ENCODE assay signal across 7 cellular contexts in genomic region chr10:45409347-45409746, GRCh38. TPM values are rescaled to one million over a fixed set of nuclear protein-coding genes. Genes with fewer than 3 reads are reported as not detected.
DNase-seq lines count a peak whose midpoint lies in the region; TF ChIP-seq lines count a peak whose summit lies in the region.
"Not testable (repeated sequence)": the region's sequence is repeated elsewhere in the genome, so short reads cannot be mapped to it uniquely, and the experiment has no call there.

No MANE protein-coding gene starts in this region.

- peak overlapping the region; percentile 3; the same call in 1 of the 2 replicates for H3K9ac ChIP-seq in MM.1S (ENCODE audit: low read length)
- not testable (repeated sequence) for H3K9ac ChIP-seq in endodermal cell (ENCODE audit: extremely low read depth, low read length, poor library complexity, severe bottlenecking); skeletal muscle tissue (ENCODE audit: low read depth in 1 of 3, low read length in 3 of 3); subcutaneous abdominal adipose tissue (ENCODE audit: low read length in 5 of 5)

- not testable (repeated sequence) for TF ChIP-seq CTCF in MM.1S (IDR thresholded peaks at IDR 0.05; ENCODE audit: low read length); endodermal cell (conservative IDR thresholded peaks at IDR 0.05); nephron progenitor cell (IDR thresholded peaks at IDR 0.05)

- H3K4me3 Mint-ChIP-seq in CD8-positive, alpha-beta memory T cell; activated naive CD4-positive, alpha-beta T cell treated with anti-CD3 and anti-CD28 coated beads, Interleukin-2, amount 10 ng/mL, durations not matched to agents 7 days and 5 days; endodermal cell; nephron progenitor cell: not testable (repeated sequence)

- peak overlapping the region; percentile 32; the same call in 1 of the 2 replicates for H2AFZ ChIP-seq in MM.1S (ENCODE audit: low read length)

- H4K20me1 ChIP-seq in MM.1S (ENCODE audit: insufficient read depth, low read length), result not testable (repeated sequence)

- CTCF ChIA-PET in CD8-positive, alpha-beta memory T cell (lab: Charles Lee); activated naive CD4-positive, alpha-beta T cell treated with anti-CD3 and anti-CD28 coated beads, Interleukin-2, amount 10 ng/mL, durations not matched to agents 7 days and 5 days (lab: Charles Lee): not testable (repeated sequence)

- H3K27me3 ChIP-seq in CD8-positive, alpha-beta memory T cell (ENCODE audit: insufficient read depth, low read length, poor library complexity, severe bottlenecking); MM.1S (replicated peaks; ENCODE audit: insufficient read depth, low read length); endodermal cell (ENCODE audit: control insufficient read depth, insufficient read depth, low read length, poor library complexity, severe bottlenecking); subcutaneous abdominal adipose tissue (ENCODE audit: control insufficient read depth in 5 of 5, insufficient read depth in 4 of 5, low read length in 5 of 5): not testable (repeated sequence)
- H3K27me3 ChIP-seq in skeletal muscle tissue (ENCODE audit: control insufficient read depth in 3 of 3, insufficient read depth in 3 of 3, low read length in 3 of 3), result peaks cover 5 to 15% (median 11%) of the 10 kb centered on the region in 3 donors

- H3K4me1 ChIP-seq in CD8-positive, alpha-beta memory T cell (ENCODE audit: insufficient read depth, low read length); endodermal cell (ENCODE audit: control insufficient read depth, insufficient read depth, low read length); skeletal muscle tissue (ENCODE audit: control insufficient read depth in 3 of 3, insufficient read depth in 3 of 3, low read length in 3 of 3): not testable (repeated sequence)
- peaks cover 12% of the 10 kb centered on the region for H3K4me1 ChIP-seq in MM.1S (ENCODE audit: low read length)
- peaks cover 0 to 13% (median 0%) of the 10 kb centered on the region in 5 donors for H3K4me1 ChIP-seq in subcutaneous abdominal adipose tissue (ENCODE audit: control insufficient read depth in 5 of 5, insufficient read depth in 5 of 5, low read length in 5 of 5)

- not testable (repeated sequence) for H3K4me1 Mint-ChIP-seq in CD8-positive, alpha-beta memory T cell; activated naive CD4-positive, alpha-beta T cell treated with anti-CD3 and anti-CD28 coated beads, Interleukin-2, amount 10 ng/mL, durations not matched to agents 7 days and 5 days; nephron progenitor cell
- peaks cover 27% of the 10 kb centered on the region for H3K4me1 Mint-ChIP-seq in endodermal cell

- not testable (repeated sequence) for H3F3A ChIP-seq in MM.1S (ENCODE audit: insufficient read depth, low read length)

- not testable (repeated sequence) for DNase-seq in CD8-positive, alpha-beta memory T cell; MM.1S; activated naive CD4-positive, alpha-beta T cell treated with anti-CD3 and anti-CD28 coated beads, Interleukin-2, amount 10 ng/mL, durations not matched to agents 7 days and 5 days; endodermal cell; nephron progenitor cell

- H3K9me3 ChIP-seq in CD8-positive, alpha-beta memory T cell (ENCODE audit: low read length); MM.1S (replicated peaks; ENCODE audit: insufficient read depth, low read length); skeletal muscle tissue (ENCODE audit: control insufficient read depth in 3 of 3, low read length in 3 of 3); subcutaneous abdominal adipose tissue (ENCODE audit: control insufficient read depth in 5 of 5, low read length in 5 of 5): not testable (repeated sequence)
- H3K9me3 ChIP-seq in endodermal cell (ENCODE audit: control insufficient read depth, low read length), result peaks cover 23% of the 10 kb centered on the region

- H3K4me2 ChIP-seq in MM.1S (ENCODE audit: low read depth, low read length), result peak overlapping the region; percentile 18; the same call in 1 of the 2 replicates

- not testable (repeated sequence) for H3K79me2 ChIP-seq in MM.1S (ENCODE audit: low read length)

- H3K36me3 Mint-ChIP-seq in CD8-positive, alpha-beta memory T cell; activated naive CD4-positive, alpha-beta T cell treated with anti-CD3 and anti-CD28 coated beads, Interleukin-2, amount 10 ng/mL, durations not matched to agents 7 days and 5 days; endodermal cell (ENCODE audit: low read depth); nephron progenitor cell (ENCODE audit: low read depth): not testable (repeated sequence)

- not testable (repeated sequence) for H3K36me3 ChIP-seq in CD8-positive, alpha-beta memory T cell (ENCODE audit: insufficient read depth, low read length); MM.1S (replicated peaks; ENCODE audit: insufficient read depth, low read length); endodermal cell (ENCODE audit: control insufficient read depth, insufficient read depth, low read length); skeletal muscle tissue (ENCODE audit: control insufficient read depth in 3 of 3, insufficient read depth in 3 of 3, low read length in 3 of 3); subcutaneous abdominal adipose tissue (ENCODE audit: control insufficient read depth in 5 of 5, insufficient read depth in 5 of 5, low read length in 5 of 5)

- H3K27ac Mint-ChIP-seq in CD8-positive, alpha-beta memory T cell; endodermal cell: not testable (repeated sequence)
- H3K27ac Mint-ChIP-seq in activated naive CD4-positive, alpha-beta T cell treated with anti-CD3 and anti-CD28 coated beads, Interleukin-2, amount 10 ng/mL, durations not matched to agents 7 days and 5 days, result peak overlapping the region; percentile 74
- peak overlapping the region; percentile 82 for H3K27ac Mint-ChIP-seq in nephron progenitor cell

- not testable (repeated sequence) for H3K4me3 ChIP-seq in CD8-positive, alpha-beta memory T cell (ENCODE audit: low read length); MM.1S (ENCODE audit: low read length); skeletal muscle tissue (ENCODE audit: low read length in 3 of 3); subcutaneous abdominal adipose tissue (ENCODE audit: low read depth in 1 of 5, low read length in 5 of 5)
- peak overlapping the region; percentile 54 for H3K4me3 ChIP-seq in endodermal cell (ENCODE audit: low read length)

- H3K9me2 ChIP-seq in MM.1S (replicated peaks; ENCODE audit: insufficient read depth, low read length), result not testable (repeated sequence)

- peaks cover 8 to 40% of the 10 kb centered on the region in 2 donors for H3K27me3 Mint-ChIP-seq in CD8-positive, alpha-beta memory T cell
- peaks cover 55% of the 10 kb centered on the region for H3K27me3 Mint-ChIP-seq in activated naive CD4-positive, alpha-beta T cell treated with anti-CD3 and anti-CD28 coated beads, Interleukin-2, amount 10 ng/mL, durations not matched to agents 7 days and 5 days
- H3K27me3 Mint-ChIP-seq in endodermal cell (ENCODE audit: insufficient read depth), result not testable (repeated sequence)
- peaks cover 20% of the 10 kb centered on the region for H3K27me3 Mint-ChIP-seq in nephron progenitor cell (ENCODE audit: low read depth, poor library complexity)

- peak overlapping the region; percentile 53 for H3K27ac ChIP-seq in CD8-positive, alpha-beta memory T cell (ENCODE audit: low read depth, low read length)
- H3K27ac ChIP-seq in MM.1S (ENCODE audit: low read length) (peak overlapping the region; percentile 35; the same call in 1 of the 2 replicates), skeletal muscle tissue (ENCODE audit: low read depth, low read length) (peak overlapping the region; percentile 4), subcutaneous abdominal adipose tissue (ENCODE audit: low read depth, low read length) (peak overlapping the region; percentile 8)
- not testable (repeated sequence) for H3K27ac ChIP-seq in endodermal cell (ENCODE audit: low read depth, low read length)

- not testable (repeated sequence) for H3K9me3 Mint-ChIP-seq in CD8-positive, alpha-beta memory T cell; activated naive CD4-positive, alpha-beta T cell treated with anti-CD3 and anti-CD28 coated beads, Interleukin-2, amount 10 ng/mL, durations not matched to agents 7 days and 5 days; endodermal cell; nephron progenitor cell

- POLR2A ChIA-PET in CD8-positive, alpha-beta memory T cell (lab: Charles Lee), result not testable (repeated sequence)

RNA-seq across cellular contexts. Expression of gene ALOX5, which starts 35.3 kb away (rescaled TPM):
- under 1 TPM; 0.77 to 0.93 TPM for total RNA-seq in CD8-positive, alpha-beta memory T cell
- 3.0 TPM for polyA plus RNA-seq in CD8-positive, alpha-beta memory T cell
- 1 to 10 TPM in 1 of 2 donors, under 1 TPM in 1; 0.31 to 1.1 TPM for total RNA-seq in endodermal cell
- polyA plus RNA-seq in endodermal cell (2013, experiment 1 of 2), result 1.1 TPM
- 1.6 TPM for polyA plus RNA-seq in endodermal cell (2013, experiment 2 of 2)
- 3.1 TPM for total RNA-seq in skeletal muscle tissue
